Comparison of ENCODE assay signal across 1 cellular context in genomic region chr20:53660078-53660909, GRCh38.
A peak's percentile ranks its signal among the peaks of the same experiment; 100 is the strongest.
TF ChIP-seq lines count a peak whose summit lies in the region.

No MANE protein-coding gene starts in this region.

TF ChIP-seq in HepG2, 621 proteins besides CTCF, POLR2A, EP300 and RAD21 (continued from another document and continues in another):
- no peak for TF ChIP-seq ZNF503 (CRISPR knock-in tag; IDR thresholded peaks at IDR 0.05)
- TF ChIP-seq ASH2L (IDR thresholded peaks at IDR 0.05; ENCODE audit: insufficient read length, low read depth, low read length) = no peak
- peak; percentile 22; the same call in 1 of the 2 replicates for TF ChIP-seq GFI1 (CRISPR knock-in tag; IDR thresholded peaks at IDR 0.05; ENCODE audit: borderline replicate concordance)
- TF ChIP-seq YEATS4 (CRISPR knock-in tag; IDR thresholded peaks at IDR 0.05; ENCODE audit: borderline replicate concordance) = no peak
- TF ChIP-seq FOXO4 (CRISPR knock-in tag; conservative IDR thresholded peaks at IDR 0.05) = no peak
- no peak for TF ChIP-seq ISX (CRISPR knock-in tag; conservative IDR thresholded peaks at IDR 0.05)
- no peak for TF ChIP-seq MAFG (CRISPR knock-in tag; IDR thresholded peaks at IDR 0.05)
- 0 out of 2 replicates have a peak, but pooled peaks have one; percentile 31 for TF ChIP-seq NR0B2 (CRISPR knock-in tag; IDR thresholded peaks at IDR 0.05)
- no peak for TF ChIP-seq ZNF781 (CRISPR knock-in tag; IDR thresholded peaks at IDR 0.05; ENCODE audit: borderline replicate concordance, not compliant biosample characterization)
- no peak for TF ChIP-seq KDM3A (CRISPR knock-in tag; IDR thresholded peaks at IDR 0.05; ENCODE audit: low read depth)
- 0 out of 2 replicates have a peak, but pooled peaks have one; percentile 32 for TF ChIP-seq ZBTB2 (CRISPR knock-in tag; IDR thresholded peaks at IDR 0.05; ENCODE audit: low read depth)
- no peak for TF ChIP-seq MXI1 (IDR thresholded peaks at IDR 0.05; ENCODE audit: borderline replicate concordance, low read depth, low read length)
- TF ChIP-seq NR1H2 (CRISPR knock-in tag; IDR thresholded peaks at IDR 0.05; ENCODE audit: borderline replicate concordance, low read depth) = no peak
- TF ChIP-seq TAF1 (CRISPR knock-in tag; IDR thresholded peaks at IDR 0.05) = no peak
- no peak for TF ChIP-seq BCL3 (CRISPR knock-in tag; IDR thresholded peaks at IDR 0.05)
- TF ChIP-seq DRAP1 (CRISPR knock-in tag; IDR thresholded peaks at IDR 0.05) = 0 out of 2 replicates have a peak, but pooled peaks have one; percentile 17
- TF ChIP-seq KAT8 (CRISPR knock-in tag; IDR thresholded peaks at IDR 0.05) = no peak
- no peak for TF ChIP-seq ZNF605 (CRISPR knock-in tag; IDR thresholded peaks at IDR 0.05)
- no peak for TF ChIP-seq ZNF362 (CRISPR knock-in tag; IDR thresholded peaks at IDR 0.05; ENCODE audit: borderline replicate concordance)
- TF ChIP-seq MIXL1 (CRISPR knock-in tag; IDR thresholded peaks at IDR 0.05) = no peak
- no peak for TF ChIP-seq ZNF124 (CRISPR knock-in tag; IDR thresholded peaks at IDR 0.05)
- TF ChIP-seq RFXAP (CRISPR knock-in tag; IDR thresholded peaks at IDR 0.05; ENCODE audit: borderline replicate concordance) = no peak
- TF ChIP-seq KDM2A (CRISPR knock-in tag; IDR thresholded peaks at IDR 0.05; ENCODE audit: borderline replicate concordance, low read depth) = no peak
- TF ChIP-seq TBX2 (CRISPR knock-in tag; IDR thresholded peaks at IDR 0.05; ENCODE audit: borderline replicate concordance) = 0 out of 2 replicates have a peak, but pooled peaks have one; percentile 21
- no peak for TF ChIP-seq HHEX (CRISPR knock-in tag; IDR thresholded peaks at IDR 0.05)
- TF ChIP-seq HNF1A (IDR thresholded peaks at IDR 0.05; ENCODE audit: low read depth) = no peak
- TF ChIP-seq HNF1A (CRISPR knock-in tag; IDR thresholded peaks at IDR 0.05; ENCODE audit: borderline replicate concordance) = no peak
- TF ChIP-seq ARID4A (CRISPR knock-in tag; IDR thresholded peaks at IDR 0.05; ENCODE audit: borderline replicate concordance) = no peak
- TF ChIP-seq RBAK (CRISPR knock-in tag; IDR thresholded peaks at IDR 0.05) = no peak
- no peak for TF ChIP-seq ZNF234 (CRISPR knock-in tag; conservative IDR thresholded peaks at IDR 0.05)
- no peak for TF ChIP-seq ZNF333 (CRISPR knock-in tag; IDR thresholded peaks at IDR 0.05; ENCODE audit: borderline replicate concordance)
- TF ChIP-seq ZNF235 (CRISPR knock-in tag; IDR thresholded peaks at IDR 0.05; ENCODE audit: borderline replicate concordance) = no peak
- TF ChIP-seq NFE2L1 (CRISPR knock-in tag; IDR thresholded peaks at IDR 0.05; ENCODE audit: borderline replicate concordance) = no peak
- TF ChIP-seq HNRNPK (IDR thresholded peaks at IDR 0.05; ENCODE audit: low read depth, low read length, poor library complexity, severe bottlenecking) = peak; percentile 85
- TF ChIP-seq DNMT3B (CRISPR knock-in tag; conservative IDR thresholded peaks at IDR 0.05) = no peak
- TF ChIP-seq ZBTB37 (CRISPR knock-in tag; IDR thresholded peaks at IDR 0.05) = no peak
- TF ChIP-seq MLLT10 (CRISPR knock-in tag; IDR thresholded peaks at IDR 0.05) = no peak
- TF ChIP-seq ZNF496 (CRISPR knock-in tag; IDR thresholded peaks at IDR 0.05; ENCODE audit: insufficient replicate concordance) = no peak
- no peak for TF ChIP-seq SALL2 (CRISPR knock-in tag; IDR thresholded peaks at IDR 0.05)
